ENCODE assay signal across 8 cellular contexts in the genomic region with DNA sequence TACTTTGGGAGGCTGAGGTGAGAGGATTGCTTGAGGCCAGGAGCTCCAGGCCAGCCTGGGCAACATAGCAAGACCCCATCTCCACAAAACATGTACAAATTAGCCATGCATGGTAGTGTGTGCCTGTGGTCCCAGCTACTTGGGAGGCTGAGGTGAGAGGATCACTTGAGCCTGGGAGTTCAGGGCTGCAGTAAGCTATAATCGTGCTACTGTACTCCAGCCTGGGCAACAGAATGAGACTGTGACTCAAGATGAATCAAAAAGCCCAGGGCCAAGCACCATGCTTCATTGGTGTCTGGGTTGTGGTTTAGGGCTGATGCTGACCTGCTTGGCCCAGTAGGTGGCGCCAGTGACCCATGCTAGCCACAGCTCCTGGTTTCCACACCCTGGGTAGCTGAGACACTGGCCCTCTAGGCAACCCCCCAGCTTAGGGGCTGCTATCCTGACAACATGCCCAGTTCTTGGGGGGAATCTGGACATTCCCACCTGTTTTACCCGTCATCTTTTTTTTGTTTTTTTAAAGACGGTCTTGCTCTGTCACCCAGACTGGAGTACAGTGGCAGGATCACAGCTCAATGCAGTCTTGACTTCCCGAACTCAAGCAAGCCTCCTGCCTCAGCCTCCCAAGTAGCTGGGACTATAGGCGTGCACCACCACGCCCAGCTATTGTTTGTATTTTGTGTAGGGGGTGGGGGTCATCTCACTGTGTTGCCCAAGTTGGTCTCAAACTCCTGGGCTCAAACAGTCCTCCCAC. TPM values are rescaled to one million over a fixed set of nuclear protein-coding genes. Genes with fewer than 3 reads are reported as not detected.
DNase-seq lines count a peak whose midpoint lies in the region; ATAC-seq and TF ChIP-seq lines count a peak whose summit lies in the region.

No MANE protein-coding gene starts in this region.

- no peaks in the 10 kb centered on the region for H3K27me3 Mint-ChIP-seq in CD8-positive, alpha-beta memory T cell

- peak; percentile 95 for TF ChIP-seq CTCF in lung (IDR thresholded peaks at IDR 0.05; ENCODE audit: control extremely low read depth, extremely low read depth)

- H3K36me3 Mint-ChIP-seq in CD8-positive, alpha-beta memory T cell, result peaks cover 0 to 35% (median 2%) of the 10 kb centered on the region in 3 donors

- H3K9me3 ChIP-seq in CD8-positive, alpha-beta memory T cell (ENCODE audit: low read length), result no peaks in the 10 kb centered on the region
- H3K9me3 ChIP-seq in lung (ENCODE audit: control insufficient read depth in 2 of 2, insufficient read depth in 1 of 2, low read length in 1 of 2), result no peaks in the 10 kb centered on the region

- peak; percentile 71 to 86 (median 76) for DNase-seq in CD8-positive, alpha-beta memory T cell
- DNase-seq in H7, result peak; percentile 94
- DNase-seq in NCI-H460 (ENCODE audit: extremely low read depth, low read depth), result peak; percentile 76
- peak; percentile 73 to 80 for DNase-seq in activated CD4-positive, alpha-beta T cell treated with anti-CD3 and anti-CD28 coated beads, Interleukin-2, amount 50 U/mL, for 24 hours (ENCODE audit: low read depth in 1 of 2, low spot score in 1 of 2)
- DNase-seq in dermis blood vessel endothelial cell, result peak; percentile 85
- peak; percentile 74 for DNase-seq in lung (ENCODE audit: low spot score)
- peak; percentile 66 for DNase-seq in stimulated activated CD8-positive, alpha-beta memory T cell treated with anti-CD3 and anti-CD28 coated beads, Interleukin-12 subunit alpha, Interleukin-12 subunit beta, amount 100 ng/mL, for 4 hours (ENCODE audit: low read depth)
- DNase-seq in KG1 (lab: John Stamatoyannopoulos, UW), result no peak

- no peaks in the 10 kb centered on the region for H3K27me3 ChIP-seq in CD8-positive, alpha-beta memory T cell (ENCODE audit: insufficient read depth, low read length, poor library complexity, severe bottlenecking)
- H3K27me3 ChIP-seq in H7 (ENCODE audit: control insufficient read depth, insufficient read depth, low read length), result no peaks in the 10 kb centered on the region
- no peaks in the 10 kb centered on the region for H3K27me3 ChIP-seq in lung (ENCODE audit: control insufficient read depth, insufficient read depth)

- H3K4me3 ChIP-seq in CD8-positive, alpha-beta memory T cell (ENCODE audit: low read length), result no peak overlapping the region
- H3K4me3 ChIP-seq in H7 (ENCODE audit: insufficient read depth, low read depth, low read length) (no peak overlapping the region), lung (no peak overlapping the region)

- peak; percentile 76 for ATAC-seq in lung (ENCODE audit: insufficient read depth, low FRiP score)

- H3K27ac Mint-ChIP-seq in CD8-positive, alpha-beta memory T cell, result peak overlapping the region in 2 of 8 donors; percentile 65 to 73

- 54 to 65% methylated on average over 7 of the region's 7 CpGs for WGBS in lung, 2 donors

- POLR2A ChIA-PET in CD8-positive, alpha-beta memory T cell (lab: Charles Lee), result interaction anchor here (0.6 to 2.6 kb wide), 4 partner anchors 59 to 508 kb away, joined by 3 to 13 read pairs (median 6); a partner anchor contains a TSS

- no peaks in the 10 kb centered on the region for H3K9me3 Mint-ChIP-seq in CD8-positive, alpha-beta memory T cell

- H3K4me1 Mint-ChIP-seq in CD8-positive, alpha-beta memory T cell, result peaks cover 7 to 17% (median 10%) of the 10 kb centered on the region in 3 donors

- CTCF ChIA-PET in CD8-positive, alpha-beta memory T cell (lab: Charles Lee), result interaction anchor here (0.6 to 9.9 kb wide), 20 partner anchors 8 to 219 kb away, joined by 3 to 201 read pairs (median 4); a partner anchor contains a TSS

- peak overlapping the region in 1 of 7 donors; percentile 26 for H3K4me3 Mint-ChIP-seq in CD8-positive, alpha-beta memory T cell

- H3K4me1 ChIP-seq in CD8-positive, alpha-beta memory T cell (ENCODE audit: insufficient read depth, low read length), result peaks cover 6% of the 10 kb centered on the region
- peaks cover 0 to 10% of the 10 kb centered on the region in 2 donors for H3K4me1 ChIP-seq in lung (ENCODE audit: control insufficient read depth in 2 of 2, insufficient read depth in 2 of 2, low read length in 2 of 2)

- H3K27ac ChIP-seq in CD8-positive, alpha-beta memory T cell (ENCODE audit: low read depth, low read length), result no peak overlapping the region
- H3K27ac ChIP-seq in lung (ENCODE audit: low read depth in 1 of 2, low read length in 1 of 2), result no peak overlapping the region

- H3K36me3 ChIP-seq in CD8-positive, alpha-beta memory T cell (ENCODE audit: insufficient read depth, low read length), result no peaks in the 10 kb centered on the region
- H3K36me3 ChIP-seq in H7 (replicated peaks; ENCODE audit: control insufficient read depth, insufficient read depth, low read length), result peaks cover 6% of the 10 kb centered on the region
- H3K36me3 ChIP-seq in lung (ENCODE audit: control insufficient read depth in 2 of 2, insufficient read depth in 2 of 2, low read length in 2 of 2), result peaks cover under 1 to 34% of the 10 kb centered on the region in 2 donors

RNA-seq across cellular contexts. Expression of a gene that starts 5.5 kb away (rescaled TPM):
- total RNA-seq in CD8-positive, alpha-beta memory T cell, result 100 to 1,000 TPM; 184 to 195 TPM
- 65.7 TPM for polyA plus RNA-seq in CD8-positive, alpha-beta memory T cell
- 39.7 and 55.4 TPM in 2 replicates for total RNA-seq in H7 (2014; rRNA removed; shearing (Covaris generic))
- 32.3 and 45.4 TPM in 2 replicates for total RNA-seq in NCI-H460 (2014; rRNA removed; shearing (Covaris generic))
- 31.4 and 36.7 TPM in 2 replicates for polyA plus RNA-seq in NCI-H460 (2014; cell fraction: nucleus; rRNA removed)
- total RNA-seq in dermis blood vessel endothelial cell (24.8 and 58.4 TPM in 2 replicates), lung (10 to 100 TPM; 35.5 to 83.1 TPM)
- 100 to 1,000 TPM; 121 to 146 TPM for polyA plus RNA-seq in lung

RNA-seq across cellular contexts. Expression of a gene that starts 28.6 kb away (rescaled TPM):
- under 1 TPM; 0.13 to 0.15 TPM for total RNA-seq in CD8-positive, alpha-beta memory T cell
- polyA plus RNA-seq in CD8-positive, alpha-beta memory T cell, result not detected
- 4.3 and 7.4 TPM in 2 replicates for total RNA-seq in H7 (2014; rRNA removed; shearing (Covaris generic))
- 0.10 TPM in 1 of 2 replicates, not detected in the other for total RNA-seq in NCI-H460 (2014; rRNA removed; shearing (Covaris generic))
- 0.13 TPM in 1 of 2 replicates, not detected in the other for polyA plus RNA-seq in NCI-H460 (2014; cell fraction: nucleus; rRNA removed)
- under 0.01 and 0.42 TPM in 2 replicates for total RNA-seq in dermis blood vessel endothelial cell
- total RNA-seq in lung, result under 1 TPM in 1 of 2 donors, not detected in 1; 0.60 TPM
- polyA plus RNA-seq in lung, result under 1 TPM; 0.14 to 0.19 TPM
